ENCODE assay signal across 8 cellular contexts in genomic region chrX:57121162-57121741, GRCh38. TPM values are rescaled to one million over a fixed set of nuclear protein-coding genes. Genes with fewer than 3 reads are reported as not detected.
DNase-seq lines count a peak whose midpoint lies in the region; ATAC-seq, FAIRE-seq and TF ChIP-seq lines count a peak whose summit lies in the region.

SPIN2B (minus strand) TSS chrX:57121548.

- H4K20me1 ChIP-seq in OCI-LY3 (ENCODE audit: insufficient read depth, low read length), result no peaks in the 10 kb centered on the region

- intact Hi-C loops in Caco-2 (cut with micrococcal nuclease; ENCODE audit: unreplicated experiment), result loop anchor here (10.0 kb wide), 1 partner anchor 164 kb away; the partner anchor contains the start of gene FAAH2

- peaks cover 20% of the 10 kb centered on the region for H3K36me3 Mint-ChIP-seq in Caco-2 (ENCODE audit: insufficient read depth, unreplicated experiment)

- H3K4me1 ChIP-seq in Caco-2 (no peaks in the 10 kb centered on the region), OCI-LY3 (ENCODE audit: low read length) (peaks cover 6% of the 10 kb centered on the region)

- H3K4me3 ChIP-seq in Caco-2 (ENCODE audit: low read depth, low read length) (peak within 1 kb of the TSS; percentile 84), OCI-LY3 (ENCODE audit: low read length) (peak within 1 kb of the TSS; percentile 75), epithelial cell of proximal tubule (ENCODE audit: low read depth, low read length) (peak within 1 kb of the TSS; percentile 70)

- H3K4me1 Mint-ChIP-seq in Caco-2 (ENCODE audit: low read depth, unreplicated experiment), result peaks cover 8% of the 10 kb centered on the region

- H3K27ac ChIP-seq in OCI-LY3 (ENCODE audit: low read length), result no peak within 1 kb of the TSS

- H3K27me3 Mint-ChIP-seq in Caco-2 (ENCODE audit: insufficient read depth, unreplicated experiment), result no peaks in the 10 kb centered on the region

- peak within 1 kb of the TSS; percentile 95 for H3K27ac Mint-ChIP-seq in Caco-2 (ENCODE audit: unreplicated experiment)

- FAIRE-seq in HTR-8/SVneo (lab: Jason Lieb, UNC), result no peak

- no peaks in the 10 kb centered on the region for H3K27me3 ChIP-seq in Caco-2 (replicated peaks; ENCODE audit: control insufficient read depth, insufficient read depth, low read length)
- H3K27me3 ChIP-seq in OCI-LY3 (ENCODE audit: low read depth, low read length), result no peaks in the 10 kb centered on the region

- peak; percentile 85 to 90 for DNase-seq in Caco-2
- DNase-seq in HTR-8/SVneo (ENCODE audit: insufficient read length, low spot score), result peak; percentile 67
- DNase-seq in activated CD8-positive, alpha-beta memory T cell treated with anti-CD3 and anti-CD28 coated beads, Interleukin-2, amount 50 U/mL, for 48 hours, result peak; percentile 83
- DNase-seq in epithelial cell of proximal tubule (ENCODE audit: low read depth), result no peak
- peak; percentile 72 for DNase-seq in mucosa of gallbladder (ENCODE audit: low spot score)
- DNase-seq in stimulated activated CD8-positive, alpha-beta memory T cell treated with anti-CD3 and anti-CD28 coated beads, Interleukin-4, amount 100 ng/mL, for 4 hours (ENCODE audit: low read depth in 2 of 2, low spot score in 1 of 2), result peak; percentile 51

- H3K9ac ChIP-seq in OCI-LY3 (ENCODE audit: low read length), result peak within 1 kb of the TSS; percentile 48

- peak; percentile 99 for ATAC-seq in GM21381 (IDR thresholded peaks at IDR 0.05; ENCODE audit: unreplicated experiment)

- no TSS peak for BruUV-seq in Caco-2 (replicated peaks; lab: Mats Ljungman, UMichigan)

- no peaks in the 10 kb centered on the region for H3K9me3 Mint-ChIP-seq in Caco-2 (ENCODE audit: unreplicated experiment)

- CTCF ChIA-PET in Caco-2 (lab: Charles Lee), result no interaction called here

- H3K79me2 ChIP-seq in OCI-LY3 (ENCODE audit: low read length), result no peaks in the 10 kb centered on the region

- POLR2A ChIA-PET in Caco-2 (lab: Charles Lee), result interaction anchor here (0.8 kb wide), 1 partner anchor 126 kb away, joined by 6 read pairs; the partner anchor contains the start of gene SPIN3

- peak within 1 kb of the TSS; percentile 29 for H2AFZ ChIP-seq in OCI-LY3 (ENCODE audit: low read depth, low read length)

- no peaks in the 10 kb centered on the region for H3K9me3 ChIP-seq in Caco-2
- no peaks in the 10 kb centered on the region for H3K9me3 ChIP-seq in OCI-LY3 (ENCODE audit: insufficient read depth, low read length)

- H3K4me2 ChIP-seq in OCI-LY3 (ENCODE audit: low read length), result peak within 1 kb of the TSS; percentile 77

- TF ChIP-seq CTCF in Caco-2 (IDR thresholded peaks at IDR 0.05; ENCODE audit: insufficient read depth in 1 of 2, low read depth in 1 of 2, low read length in 1 of 2, severe bottlenecking in 1 of 2, unreplicated experiment in 1 of 2) (peak in 1 of 2 experiments; percentile 11), OCI-LY3 (IDR thresholded peaks at IDR 0.05; ENCODE audit: low read depth, low read length) (no peak), epithelial cell of proximal tubule (conservative IDR thresholded peaks at IDR 0.05; ENCODE audit: low read depth, low read length) (no peak)

- H3K4me3 Mint-ChIP-seq in Caco-2 (ENCODE audit: unreplicated experiment), result peak within 1 kb of the TSS; percentile 97

- H3K36me3 ChIP-seq in Caco-2 (ENCODE audit: control insufficient read depth, insufficient read depth, low read length) (no peaks in the 10 kb centered on the region), OCI-LY3 (replicated peaks; ENCODE audit: low read depth, low read length) (no peaks in the 10 kb centered on the region)

RNA-seq across cellular contexts. Expression of gene SPIN2B, which starts in this region (rescaled TPM):
- total RNA-seq in Caco-2 (2022) (14.2 and 14.3 TPM in 2 replicates), epithelial cell of proximal tubule (4.2 and 6.7 TPM in 2 replicates), mucosa of gallbladder (10.2 TPM)
